Comparison of ENCODE assay signal across 20 cellular contexts in genomic region chr3:135090020-135090717, GRCh38.
DNase-seq lines count a peak whose midpoint lies in the region; ATAC-seq, FAIRE-seq and TF ChIP-seq lines count a peak whose summit lies in the region.
"Had no signal": no experiment of that assay in that cellular context is flagged by ENCODE, and none has a peak within 500 bp of the region (broad histone marks: within the 10 kb centered on the region; RNA-seq: fewer than 3 reads in every experiment).

No MANE protein-coding gene starts in this region.

- FAIRE-seq in bronchial epithelial cell (lab: Jason Lieb, UNC): no peak
- FAIRE-seq: G401.6, GM12892, GM19239, H1 had no signal

- no peaks in the 10 kb centered on the region for H3K4me1 ChIP-seq in effector memory CD4-positive, alpha-beta T cell (ENCODE audit: control insufficient read depth, insufficient read depth, low read length, poor library complexity, severe bottlenecking)
- H3K4me1 ChIP-seq: BLaER1, HAP-1 had no signal

- ATAC-seq in HG03442 (IDR thresholded peaks at IDR 0.05; ENCODE audit: unreplicated experiment): peak; percentile 58

- peak; percentile 4 for DNase-seq in SIG-M5 treated with dmso at 0.1 percent for 504 hours (lab: John Stamatoyannopoulos, UW; ENCODE audit: unreplicated experiment)
- DNase-seq in SIG-M5 (lab: John Stamatoyannopoulos, UW): no peak
- peak; percentile 13 for DNase-seq in bronchial epithelial cell (ENCODE audit: low read depth)
- DNase-seq in effector memory CD4-positive, alpha-beta T cell: no peak
- no peak for DNase-seq in activated naive CD4-positive, alpha-beta T cell (lab: John Stamatoyannopoulos, UW)
- no peak for DNase-seq in activated CD4-positive, alpha-beta T cell treated with anti-CD3 and anti-CD28 coated beads, Interleukin-2, amount 50 U/mL, for 48 hours
- DNase-seq: 8988T; AML-193; CD8-positive, alpha-beta memory T cell; DMS 273 treated with DMSO at 0.1 percent for 48 hours; DMS79 treated with DMSO at 0.1 percent for 48 hours; EL had no signal

- no peak overlapping the region for H3K27ac ChIP-seq in effector memory CD4-positive, alpha-beta T cell (ENCODE audit: insufficient read depth, low read length, poor library complexity, severe bottlenecking)
- H3K27ac ChIP-seq: BLaER1, HL-60 had no signal

- H3K27me3 ChIP-seq in bronchial epithelial cell (ENCODE audit: control insufficient read depth, insufficient read depth, low read length): no peaks in the 10 kb centered on the region
- no peaks in the 10 kb centered on the region for H3K27me3 ChIP-seq in effector memory CD4-positive, alpha-beta T cell (replicated peaks; ENCODE audit: control insufficient read depth, insufficient read depth, low read length, poor library complexity, severe bottlenecking)
- H3K27me3 ChIP-seq: BLaER1 had no signal

- no peak overlapping the region for H3K4me3 ChIP-seq in bronchial epithelial cell (ENCODE audit: low read depth, low read length)
- H3K4me3 ChIP-seq in effector memory CD4-positive, alpha-beta T cell (ENCODE audit: insufficient read depth, low read depth, low read length, poor library complexity, severe bottlenecking): no peak overlapping the region
- H3K4me3 ChIP-seq: BLaER1, HAP-1 had no signal

- H3K36me3 ChIP-seq in bronchial epithelial cell (ENCODE audit: control insufficient read depth, insufficient read depth, low read length): no peaks in the 10 kb centered on the region
- no peaks in the 10 kb centered on the region for H3K36me3 ChIP-seq in effector memory CD4-positive, alpha-beta T cell (ENCODE audit: control insufficient read depth, insufficient read depth, low read length)
- H3K36me3 ChIP-seq: BLaER1, HAP-1 had no signal

- H3K9me3 ChIP-seq in effector memory CD4-positive, alpha-beta T cell (ENCODE audit: control insufficient read depth, low read length): no peaks in the 10 kb centered on the region
- H3K9me3 ChIP-seq: BLaER1, HAP-1 had no signal

- no peak for TF ChIP-seq CTCF in bronchial epithelial cell (IDR thresholded peaks at IDR 0.05; ENCODE audit: insufficient read depth, low read length, severe bottlenecking)

Comparison
In these comparisons a context has a peak if more than half of its experiments do, and no peak if none do; other contexts are left out.
1. DNase-seq: peak in SIG-M5 treated with dmso at 0.1 percent for 504 hours (single experiment) and bronchial epithelial cell (single experiment); none in SIG-M5 (single experiment), effector memory CD4-positive, alpha-beta T cell (0 of 3), activated naive CD4-positive, alpha-beta T cell (0 of 4) and activated CD4-positive, alpha-beta T cell treated with anti-CD3 and anti-CD28 coated beads, Interleukin-2, amount 50 U/mL, for 48 hours (0 of 2).